ENCODE assay signal across 18 cellular contexts in the genomic region with DNA sequence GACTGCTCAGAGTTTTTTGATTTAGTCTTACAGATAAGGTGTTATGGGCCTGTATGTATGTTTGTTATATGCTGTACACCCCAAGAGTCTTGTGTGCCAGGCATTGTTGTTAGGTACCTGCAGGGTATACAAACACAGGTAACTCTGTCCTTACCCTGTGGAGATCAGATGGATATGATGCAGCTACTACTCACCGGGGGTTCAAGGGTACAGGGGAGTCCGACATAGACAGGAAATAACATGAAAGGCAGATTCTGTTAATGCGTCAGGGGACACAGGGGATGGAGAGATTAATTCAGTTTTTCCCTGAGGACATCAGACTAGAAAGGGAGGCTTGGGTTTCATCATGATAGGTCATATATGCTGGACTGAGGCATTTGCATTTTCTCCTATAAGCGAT. TPM values are rescaled to one million over a fixed set of nuclear protein-coding genes. Genes with fewer than 3 reads are reported as not detected.
DNase-seq lines count a peak whose midpoint lies in the region; ATAC-seq and TF ChIP-seq lines count a peak whose summit lies in the region.
"Had no signal": no experiment of that assay in that cellular context is flagged by ENCODE, and none has a peak within 500 bp of the region (broad histone marks: within the 10 kb centered on the region; RNA-seq: fewer than 3 reads in every experiment).

No MANE protein-coding gene starts in this region.

- H3K9me3 Mint-ChIP-seq in activated naive CD4-positive, alpha-beta T cell treated with anti-CD3 and anti-CD28 coated beads, Interleukin-2, amount 10 ng/mL, durations not matched to agents 7 days and 5 days = no peaks in the 10 kb centered on the region
- H3K9me3 Mint-ChIP-seq in activated T-helper 17 cell treated with anti-CD3 and anti-CD28 coated beads, Interleukin-2, amount 50 U/mL, for 72 hours = no peaks in the 10 kb centered on the region
- H3K9me3 Mint-ChIP-seq in nephron progenitor cell = no peaks in the 10 kb centered on the region

- CTCF ChIA-PET in activated naive CD4-positive, alpha-beta T cell treated with anti-CD3 and anti-CD28 coated beads, Interleukin-2, amount 10 ng/mL, durations not matched to agents 7 days and 5 days (lab: Charles Lee) = no interaction called here

- 68% methylated on average over 4 of the region's 4 CpGs for WGBS in suprapubic skin

- no peak overlapping the region for H3K4me3 Mint-ChIP-seq in activated naive CD4-positive, alpha-beta T cell treated with anti-CD3 and anti-CD28 coated beads, Interleukin-2, amount 10 ng/mL, durations not matched to agents 7 days and 5 days
- H3K4me3 Mint-ChIP-seq in activated T-helper 17 cell treated with anti-CD3 and anti-CD28 coated beads, Interleukin-2, amount 50 U/mL, for 72 hours = peak overlapping the region; percentile 26
- H3K4me3 Mint-ChIP-seq in nephron progenitor cell = no peak overlapping the region

- no peak for DNase-seq in activated naive CD4-positive, alpha-beta T cell treated with anti-CD3 and anti-CD28 coated beads, Interleukin-2, amount 10 ng/mL, durations not matched to agents 7 days and 5 days
- no peak for DNase-seq in activated naive CD4-positive, alpha-beta T cell treated with anti-CD3 and anti-CD28 coated beads, Interleukin-2, amount 50 U/mL, for 16 hours
- no peak for DNase-seq in epithelial cell of prostate (ENCODE audit: low read depth, low spot score)
- no peak for DNase-seq in suprapubic skin (ENCODE audit: low spot score in 2 of 2)
- DNase-seq in AML-193 (lab: John Stamatoyannopoulos, UW) = no peak
- DNase-seq in nephron progenitor cell = no peak
- no peak for DNase-seq in NCI-H2171 (lab: John Stamatoyannopoulos, UW)
- DNase-seq: colonic mucosa; DMS 273 treated with DMSO at 0.1 percent for 48 hours; heart right ventricle; Karpas-422; NCI-H1436 treated with DMSO at 0.1 percent for 48 hours; NCI-H446; stimulated activated CD4-positive, alpha-beta T cell treated with anti-CD3 and anti-CD28 coated beads, Interleukin-15, amount 100 ng/mL, for 24 hours had no signal

- H3K27ac Mint-ChIP-seq in activated naive CD4-positive, alpha-beta T cell treated with anti-CD3 and anti-CD28 coated beads, Interleukin-2, amount 10 ng/mL, durations not matched to agents 7 days and 5 days = peak overlapping the region; percentile 8
- peak overlapping the region; percentile 83 for H3K27ac Mint-ChIP-seq in activated T-helper 17 cell treated with anti-CD3 and anti-CD28 coated beads, Interleukin-2, amount 50 U/mL, for 72 hours
- no peak overlapping the region for H3K27ac Mint-ChIP-seq in nephron progenitor cell

- H3K27ac ChIP-seq in epithelial cell of prostate (peak overlapping the region; percentile 60), suprapubic skin (peak overlapping the region; percentile 35)
- H3K27ac ChIP-seq: colonic mucosa, HL-60, prostate gland had no signal

- TF ChIP-seq CTCF in suprapubic skin (IDR thresholded peaks at IDR 0.05) = no peak
- no peak for TF ChIP-seq CTCF in nephron progenitor cell (IDR thresholded peaks at IDR 0.05)

- H3K4me3 ChIP-seq in suprapubic skin = no peak overlapping the region
- H3K4me3 ChIP-seq: colonic mucosa, heart right ventricle, prostate gland, thoracic aorta had no signal

- peaks cover 12% of the 10 kb centered on the region for H3K4me1 ChIP-seq in suprapubic skin
- H3K4me1 ChIP-seq: colonic mucosa had no signal

- no peaks in the 10 kb centered on the region for H3K27me3 ChIP-seq in suprapubic skin
- H3K27me3 ChIP-seq: colonic mucosa, heart right ventricle had no signal

- no peaks in the 10 kb centered on the region for H3K36me3 ChIP-seq in suprapubic skin
- H3K36me3 ChIP-seq: colonic mucosa, prostate gland, thoracic aorta had no signal

- H3K36me3 Mint-ChIP-seq in activated naive CD4-positive, alpha-beta T cell treated with anti-CD3 and anti-CD28 coated beads, Interleukin-2, amount 10 ng/mL, durations not matched to agents 7 days and 5 days = peaks cover 32% of the 10 kb centered on the region
- peaks cover 32% of the 10 kb centered on the region for H3K36me3 Mint-ChIP-seq in activated T-helper 17 cell treated with anti-CD3 and anti-CD28 coated beads, Interleukin-2, amount 50 U/mL, for 72 hours (ENCODE audit: low read depth)
- H3K36me3 Mint-ChIP-seq in nephron progenitor cell (ENCODE audit: low read depth) = no peaks in the 10 kb centered on the region

- ATAC-seq in activated T-helper 17 cell treated with anti-CD3 and anti-CD28 coated beads, Interleukin-2, amount 50 U/mL, for 72 hours (replicated peaks) = peak; percentile 45

- no peaks in the 10 kb centered on the region for H3K27me3 Mint-ChIP-seq in activated naive CD4-positive, alpha-beta T cell treated with anti-CD3 and anti-CD28 coated beads, Interleukin-2, amount 10 ng/mL, durations not matched to agents 7 days and 5 days
- H3K27me3 Mint-ChIP-seq in activated T-helper 17 cell treated with anti-CD3 and anti-CD28 coated beads, Interleukin-2, amount 50 U/mL, for 72 hours = no peaks in the 10 kb centered on the region
- no peaks in the 10 kb centered on the region for H3K27me3 Mint-ChIP-seq in nephron progenitor cell (ENCODE audit: low read depth, poor library complexity)

- no peak for TF ChIP-seq EP300 in suprapubic skin (IDR thresholded peaks at IDR 0.05)

- no peak for TF ChIP-seq POLR2A in suprapubic skin (IDR thresholded peaks at IDR 0.05)

- H3K4me1 Mint-ChIP-seq in activated naive CD4-positive, alpha-beta T cell treated with anti-CD3 and anti-CD28 coated beads, Interleukin-2, amount 10 ng/mL, durations not matched to agents 7 days and 5 days = peaks cover 44% of the 10 kb centered on the region
- peaks cover 29% of the 10 kb centered on the region for H3K4me1 Mint-ChIP-seq in activated T-helper 17 cell treated with anti-CD3 and anti-CD28 coated beads, Interleukin-2, amount 50 U/mL, for 72 hours
- H3K4me1 Mint-ChIP-seq in nephron progenitor cell = no peaks in the 10 kb centered on the region

- H3K9me3 ChIP-seq in suprapubic skin = no peaks in the 10 kb centered on the region
- H3K9me3 ChIP-seq: colonic mucosa, heart right ventricle, prostate gland, thoracic aorta had no signal

RNA-seq across cellular contexts. Expression of a gene that starts 31.3 kb away (rescaled TPM):
- total RNA-seq in activated T-helper 17 cell treated with anti-CD3 and anti-CD28 coated beads, Interleukin-2, amount 50 U/mL, for 72 hours = 10 to 100 TPM; 23.2 to 27.0 TPM
- 10 to 100 TPM; 14.3 to 45.4 (median 20.3) TPM for total RNA-seq in suprapubic skin

RNA-seq across cellular contexts. Expression of a gene that starts 31.6 kb away (rescaled TPM):
- 10 to 100 TPM; 13.6 to 14.5 TPM for total RNA-seq in activated T-helper 17 cell treated with anti-CD3 and anti-CD28 coated beads, Interleukin-2, amount 50 U/mL, for 72 hours
- total RNA-seq in suprapubic skin = 10 to 100 TPM in 2 of 4 donors, 1 to 10 TPM in 2; 5.8 to 23.3 (median 9.3) TPM
